1 cellular context compared by ENCODE assay signal in genomic region chr12:109820921-109821381, GRCh38.
TF ChIP-seq lines count a peak whose summit lies in the region.

No MANE protein-coding gene starts in this region.

TF ChIP-seq in HepG2, 621 proteins besides CTCF, POLR2A, EP300 and RAD21:
- TF ChIP-seq ZNF768 (CRISPR knock-in tag; IDR thresholded peaks at IDR 0.05) (0 out of 2 replicates have a peak, but pooled peaks have one; percentile 13), CEBPB (IDR thresholded peaks at IDR 0.05; ENCODE audit: borderline replicate concordance, low read depth, low read length) (peak; percentile 37; the same call in 1 of the 2 replicates), YEATS4 (CRISPR knock-in tag; IDR thresholded peaks at IDR 0.05; ENCODE audit: borderline replicate concordance) (no peak), KDM1A (CRISPR knock-in tag; IDR thresholded peaks at IDR 0.05) (0 out of 2 replicates have a peak, but pooled peaks have one; percentile 29), ZMYM3 (CRISPR knock-in tag; IDR thresholded peaks at IDR 0.05) (0 out of 2 replicates have a peak, but pooled peaks have one; percentile 9)
